8 cellular contexts compared by ENCODE assay signal in genomic region chr1:224183591-224184312, GRCh38. TPM values are rescaled to one million over a fixed set of nuclear protein-coding genes. Genes with fewer than 3 reads are reported as not detected.
DNase-seq lines count a peak whose midpoint lies in the region; ATAC-seq and TF ChIP-seq lines count a peak whose summit lies in the region.

No MANE protein-coding gene starts in this region.

- peak overlapping the region; percentile 84 for H3K4me3 Mint-ChIP-seq in natural killer cell

- H3K27me3 Mint-ChIP-seq in natural killer cell (ENCODE audit: low read depth in 2 of 2) = no peaks in the 10 kb centered on the region

- H3K27ac ChIP-seq in OCI-LY1 (ENCODE audit: low read depth, low read length, poor library complexity, severe bottlenecking) = peak overlapping the region; percentile 86
- peak overlapping the region; percentile 85 for H3K27ac ChIP-seq in substantia nigra (ENCODE audit: low read depth, low read length, poor library complexity, severe bottlenecking)

- no peaks in the 10 kb centered on the region for H3K9me3 Mint-ChIP-seq in natural killer cell

- peaks cover 22% of the 10 kb centered on the region for H3K36me3 ChIP-seq in OCI-LY1 (ENCODE audit: insufficient read depth, low read length)

- intact Hi-C loops in natural killer cell (cut with micrococcal nuclease) = loop anchor here (2.0 to 5.0 kb wide), 2 partner anchors 66 to 149 kb away; no protein-coding TSS in a partner anchor

- peak overlapping the region; percentile 82 to 84 for H3K27ac Mint-ChIP-seq in natural killer cell

- H3K4me1 Mint-ChIP-seq in natural killer cell = peaks cover 15 to 29% of the 10 kb centered on the region in 2 donors

- H3K9me3 ChIP-seq in OCI-LY1 (ENCODE audit: low read length) = no peaks in the 10 kb centered on the region; the same call in 1 of the 2 replicates

- peaks cover 50% of the 10 kb centered on the region for H3K79me2 ChIP-seq in OCI-LY1 (ENCODE audit: insufficient read depth, low read length)

- H3K36me3 Mint-ChIP-seq in natural killer cell = no peaks in the 10 kb centered on the region

- DNase-seq in COLO829 (ENCODE audit: low spot score) (peak; percentile 71), activated T-helper 1 cell treated with Interleukin-2 at 50 U/mL for 16 hours (ENCODE audit: low read depth) (peak; percentile 36), fibroblast of mammary gland (ENCODE audit: low read depth) (peak; percentile 69), natural killer cell (peak; percentile 63), substantia nigra (lab: John Stamatoyannopoulos, UW) (peak in 42 of 49 donors; percentile 23 to 86 (median 60))

- no peaks in the 10 kb centered on the region for H3K27me3 ChIP-seq in OCI-LY1 (ENCODE audit: insufficient read depth, low read length)

- no peaks in the 10 kb centered on the region for H3K9me2 ChIP-seq in OCI-LY1 (ENCODE audit: low read depth, low read length)

- H2AFZ ChIP-seq in OCI-LY1 (ENCODE audit: low read length) = no peak overlapping the region

- H4K20me1 ChIP-seq in OCI-LY1 (ENCODE audit: insufficient read depth, low read length) = no peaks in the 10 kb centered on the region

- no peaks in the 10 kb centered on the region; the same call in 1 of the 2 replicates for H3F3A ChIP-seq in OCI-LY1 (ENCODE audit: insufficient read depth, low read length)

- H3K4me2 ChIP-seq in OCI-LY1 (ENCODE audit: low read length) = peak overlapping the region; percentile 81

- H3K9ac ChIP-seq in OCI-LY1 (ENCODE audit: low read length) = peak overlapping the region; percentile 90

- peaks cover 37% of the 10 kb centered on the region for H3K4me1 ChIP-seq in OCI-LY1 (ENCODE audit: insufficient read depth, low read length, severe bottlenecking)

- H3K4me3 ChIP-seq in OCI-LY1 (ENCODE audit: low read depth, low read length, poor library complexity, severe bottlenecking) (peak overlapping the region; percentile 88), fibroblast of mammary gland (ENCODE audit: control insufficient read depth, low read depth, low read length) (peak overlapping the region; percentile 86)

- ATAC-seq in GM19438 (IDR thresholded peaks at IDR 0.05; ENCODE audit: low read depth, unreplicated experiment) = peak; percentile 34
- ATAC-seq in HG03521 (IDR thresholded peaks at IDR 0.05; ENCODE audit: unreplicated experiment) = peak; percentile 41
- peak; percentile 68 to 81 (median 71) for ATAC-seq in natural killer cell

- TF ChIP-seq CTCF in OCI-LY1 (IDR thresholded peaks at IDR 0.05; ENCODE audit: low read length) (peak; percentile 22; the same call in 1 of the 2 replicates), fibroblast of mammary gland (conservative IDR thresholded peaks at IDR 0.05; ENCODE audit: control insufficient read depth, insufficient read depth, low read depth, low read length) (no peak), natural killer cell (IDR thresholded peaks at IDR 0.05) (no peak)

RNA-seq across cellular contexts. Expression of gene DEGS1, which starts 0.7 kb away (rescaled TPM):
- total RNA-seq in natural killer cell = 10 to 100 TPM; 28.6 to 29.2 (median 28.6) TPM

Comparison
In these comparisons a context has a peak if more than half of its experiments do, and no peak if none do; other contexts are left out.
1. Peak in every context shown above with its lines: DNase-seq, ATAC-seq, H3K4me3 ChIP-seq and H3K27ac ChIP-seq.